Comparison of ENCODE assay signal across 1 cellular context in genomic region chr19:4678881-4679379, GRCh38.
TF ChIP-seq lines count a peak whose summit lies in the region.

No MANE protein-coding gene starts in this region.

TF ChIP-seq in SK-N-SH, 30 proteins besides CTCF, POLR2A, EP300 and RAD21 (continued from another document):
- TF ChIP-seq REST (IDR thresholded peaks at IDR 0.05; ENCODE audit: low read depth, low read length) (no peak), TCF12 (IDR thresholded peaks at IDR 0.05) (no peak), RCOR1 (IDR thresholded peaks at IDR 0.05; ENCODE audit: low read length) (no peak), MEF2A (IDR thresholded peaks at IDR 0.05; ENCODE audit: borderline replicate concordance, low read depth) (no peak), NRF1 (IDR thresholded peaks at IDR 0.05; ENCODE audit: low read depth, low read length) (no peak), TAF1 (IDR thresholded peaks at IDR 0.05; ENCODE audit: borderline replicate concordance, low read depth, low read length) (no peak), FOSL2 (IDR thresholded peaks at IDR 0.05; ENCODE audit: borderline replicate concordance, low read depth) (no peak), TEAD4 (IDR thresholded peaks at IDR 0.05; ENCODE audit: borderline replicate concordance, insufficient read depth) (no peak), SMC3 (IDR thresholded peaks at IDR 0.05; ENCODE audit: low read depth, low read length) (no peak), POLR2AphosphoS5 (IDR thresholded peaks at IDR 0.05; ENCODE audit: low read depth, low read length) (no peak), MXI1 (IDR thresholded peaks at IDR 0.05; ENCODE audit: low read depth, low read length) (no peak), GATA2 (CRISPR knock-in tag; IDR thresholded peaks at IDR 0.05) (no peak), YY1 (IDR thresholded peaks at IDR 0.05; ENCODE audit: low read depth) (no peak), JUND (IDR thresholded peaks at IDR 0.05) (no peak), CHD2 (IDR thresholded peaks at IDR 0.05; ENCODE audit: low read length, partially characterized antibody) (no peak), ELF1 (IDR thresholded peaks at IDR 0.05) (no peak)
